ENCODE assay signal across 17 cellular contexts in genomic region chr10:31587691-31588090, GRCh38.
DNase-seq lines count a peak whose midpoint lies in the region; ATAC-seq, FAIRE-seq and TF ChIP-seq lines count a peak whose summit lies in the region.
"Had no signal": no experiment of that assay in that cellular context is flagged by ENCODE, and none has a peak within 500 bp of the region (broad histone marks: within the 10 kb centered on the region; RNA-seq: fewer than 3 reads in every experiment).

No MANE protein-coding gene starts in this region.

- DNase-seq in left cardiac atrium (peak; percentile 31), right atrium auricular region (ENCODE audit: low spot score) (no peak), IMR-90 (no peak), coronary artery (ENCODE audit: low spot score) (peak; percentile 64), lower lobe of right lung (no peak), GM12891 (ENCODE audit: insufficient read length, low spot score) (no peak)
- DNase-seq: ACHN; BE2C; CD4-positive, alpha-beta memory T cell; DMS153; DMS79; GDM1; GM23248 had no signal

- TF ChIP-seq CTCF in right atrium auricular region (IDR thresholded peaks at IDR 0.05) (no peak), IMR-90 (conservative IDR thresholded peaks at IDR 0.05; ENCODE audit: low read depth, low read length) (no peak), coronary artery (IDR thresholded peaks at IDR 0.05) (no peak), lower lobe of right lung (IDR thresholded peaks at IDR 0.05) (no peak)

- no peaks in the 10 kb centered on the region for H3K27me3 ChIP-seq in right atrium auricular region
- no peaks in the 10 kb centered on the region for H3K27me3 ChIP-seq in IMR-90 (ENCODE audit: control insufficient read depth, insufficient read depth, low read length)
- no peaks in the 10 kb centered on the region for H3K27me3 ChIP-seq in lower lobe of right lung (ENCODE audit: low read depth)
- H3K27me3 ChIP-seq: BE2C had no signal

- H3K4me2 ChIP-seq in IMR-90 (ENCODE audit: low read depth, low read length): no peak overlapping the region

- peak overlapping the region; percentile 51 for H2AFZ ChIP-seq in IMR-90 (replicated peaks; ENCODE audit: low read length, poor library complexity)
- H2AFZ ChIP-seq: GM23248 had no signal

- H3K9me1 ChIP-seq in IMR-90 (ENCODE audit: insufficient read depth, low read length): no peaks in the 10 kb centered on the region

- H3K18ac ChIP-seq in IMR-90 (ENCODE audit: low read depth, low read length): no peak overlapping the region

- H2BK5ac ChIP-seq in IMR-90 (ENCODE audit: low read depth, low read length, poor library complexity, severe bottlenecking): no peak overlapping the region

- TF ChIP-seq POLR2A in IMR-90 (IDR thresholded peaks at IDR 0.05; ENCODE audit: low read depth, low read length) (no peak), GM12891 (IDR thresholded peaks at IDR 0.05; ENCODE audit: low read depth, low read length) (no peak)

- no peak overlapping the region for H4K5ac ChIP-seq in IMR-90 (ENCODE audit: low read depth, low read length)

- POLR2A ChIA-PET in IMR-90 (lab: Charles Lee; ENCODE audit: unreplicated experiment): no interaction called here

- peaks cover 0 to 23% of the 10 kb centered on the region in 2 donors for H3K4me1 ChIP-seq in right atrium auricular region
- peaks cover 5% of the 10 kb centered on the region for H3K4me1 ChIP-seq in IMR-90 (ENCODE audit: control insufficient read depth, insufficient read depth, low read length)
- peaks cover 23% of the 10 kb centered on the region for H3K4me1 ChIP-seq in lower lobe of right lung
- H3K4me1 ChIP-seq: HAP-1 had no signal

- H3K4ac ChIP-seq in IMR-90 (ENCODE audit: low read depth, low read length): no peak overlapping the region

- no peak overlapping the region for H2AK5ac ChIP-seq in IMR-90 (ENCODE audit: low read depth, low read length)

- no peak overlapping the region for H2AK9ac ChIP-seq in IMR-90 (replicated peaks; ENCODE audit: low read depth, low read length, poor library complexity)

- H4K20me1 ChIP-seq in IMR-90 (ENCODE audit: insufficient read depth, low read length): no peaks in the 10 kb centered on the region

- no CpG with 5 or more reads among the region's 9 CpGs for WGBS in IMR-90 (ENCODE audit: extremely low coverage in 2 of 2, insufficient read length in 1 of 2), 2 experiments

- H3K9me3 ChIP-seq in right atrium auricular region (peaks cover 0 to 20% of the 10 kb centered on the region in 2 donors), IMR-90 (ENCODE audit: control insufficient read depth, insufficient read depth, low read length) (peaks cover 4% of the 10 kb centered on the region), lower lobe of right lung (peaks cover 7% of the 10 kb centered on the region)
- H3K9me3 ChIP-seq: BE2C, HAP-1 had no signal

- H4K91ac ChIP-seq in IMR-90 (ENCODE audit: insufficient read depth, low read depth, low read length): no peak overlapping the region

- H3K36me3 ChIP-seq in right atrium auricular region: no peaks in the 10 kb centered on the region
- H3K36me3 ChIP-seq in IMR-90 (ENCODE audit: control insufficient read depth, insufficient read depth, low read length): no peaks in the 10 kb centered on the region
- H3K36me3 ChIP-seq in lower lobe of right lung: no peaks in the 10 kb centered on the region
- H3K36me3 ChIP-seq: BE2C, HAP-1 had no signal

- no peak overlapping the region for H3K56ac ChIP-seq in IMR-90 (ENCODE audit: extremely low read depth, insufficient read depth, low read length)

- H2BK15ac ChIP-seq in IMR-90 (ENCODE audit: low read depth, low read length): no peak overlapping the region

- no peak for TF ChIP-seq RAD21 in IMR-90 (IDR thresholded peaks at IDR 0.05; ENCODE audit: low read length)

- H3K23ac ChIP-seq in IMR-90 (ENCODE audit: low read depth, low read length): no peak overlapping the region

- in situ Hi-C loops in IMR-90 (cut with MboI; ENCODE audit: low sequenced_read_pairs): no loop called here

- no peaks in the 10 kb centered on the region for H3K79me1 ChIP-seq in IMR-90 (ENCODE audit: low read depth in 1 of 2, low read length in 2 of 2)

- H2BK120ac ChIP-seq in IMR-90 (ENCODE audit: low read depth, low read length): no peak overlapping the region

- H4K8ac ChIP-seq in IMR-90 (ENCODE audit: low read depth in 2 of 2, low read length in 2 of 2): no peak overlapping the region

- ATAC-seq in left cardiac atrium: no peak
- no peak for ATAC-seq in IMR-90 (ENCODE audit: low read depth)
- no peak for ATAC-seq in lower lobe of right lung
- no peak for ATAC-seq in HG03565 (IDR thresholded peaks at IDR 0.05; ENCODE audit: unreplicated experiment)

- BruUV-seq in IMR-90 (replicated peaks; lab: Mats Ljungman, UMichigan): no TSS peak

- no peak for FAIRE-seq in GM12891 (lab: Jason Lieb, UNC)
- FAIRE-seq: A204.1, GM19239 had no signal

- H2BK20ac ChIP-seq in IMR-90 (ENCODE audit: low read depth, low read length): no peak overlapping the region

- intact Hi-C loops in left cardiac atrium (cut with DNase I) (no loop called here), IMR-90 (cut with micrococcal nuclease) (no loop called here), lower lobe of right lung (cut with DNase I) (no loop called here)

- H3K4me3 ChIP-seq in right atrium auricular region: no peak overlapping the region
- no peak overlapping the region for H3K4me3 ChIP-seq in IMR-90 (ENCODE audit: insufficient read depth, low read depth, low read length)
- no peak overlapping the region for H3K4me3 ChIP-seq in coronary artery
- no peak overlapping the region for H3K4me3 ChIP-seq in lower lobe of right lung
- H3K4me3 ChIP-seq: GM23248, HAP-1 had no signal

- H3K14ac ChIP-seq in IMR-90 (replicated peaks; ENCODE audit: low read depth, low read length): no peak overlapping the region

- H3K27ac ChIP-seq in right atrium auricular region: no peak overlapping the region
- no peak overlapping the region for H3K27ac ChIP-seq in IMR-90 (ENCODE audit: insufficient read depth, low read length)
- no peak overlapping the region for H3K27ac ChIP-seq in coronary artery
- peak overlapping the region; percentile 9 for H3K27ac ChIP-seq in lower lobe of right lung
- H3K27ac ChIP-seq: GM23248 had no signal

- H3K9ac ChIP-seq in IMR-90 (ENCODE audit: low read depth, low read length): no peak overlapping the region
- H3K9ac ChIP-seq: GM23248 had no signal

- CTCF ChIA-PET in IMR-90 (lab: Yijun Ruan, JAX): no interaction called here

- dilution Hi-C loops in IMR-90 (cut with HindIII; ENCODE audit: low sequenced_read_pairs, unreplicated experiment): no loop called here

TF ChIP-seq in IMR-90, 13 proteins besides CTCF, POLR2A, EP300 and RAD21 (continues in another document):
- TF ChIP-seq RFX5 (IDR thresholded peaks at IDR 0.05; ENCODE audit: low read depth, low read length) (no peak), ELK1 (IDR thresholded peaks at IDR 0.05; ENCODE audit: borderline replicate concordance, low read depth, low read length) (no peak), RCOR1 (IDR thresholded peaks at IDR 0.05; ENCODE audit: insufficient replicate concordance, low read length) (no peak), BHLHE40 (IDR thresholded peaks at IDR 0.05; ENCODE audit: low read depth, low read length) (no peak), MXI1 (IDR thresholded peaks at IDR 0.05; ENCODE audit: borderline replicate concordance, low read depth, low read length) (no peak), CEBPB (IDR thresholded peaks at IDR 0.05; ENCODE audit: low read depth, low read length) (no peak), FOS (IDR thresholded peaks at IDR 0.05; ENCODE audit: low read depth, low read length) (no peak), MAZ (IDR thresholded peaks at IDR 0.05; ENCODE audit: borderline replicate concordance, low read depth, low read length) (no peak), SMC3 (IDR thresholded peaks at IDR 0.05; ENCODE audit: low read depth, low read length) (no peak), NFE2L2 (IDR thresholded peaks at IDR 0.05; ENCODE audit: low read depth, low read length) (no peak), MAFK (IDR thresholded peaks at IDR 0.05; ENCODE audit: low read depth, low read length) (no peak), CHD1 (IDR thresholded peaks at IDR 0.05; ENCODE audit: low read depth, low read length) (no peak)

TF ChIP-seq in GM12891, 5 proteins besides CTCF, POLR2A, EP300 and RAD21:
- TF ChIP-seq POU2F2 (IDR thresholded peaks at IDR 0.05; ENCODE audit: low read depth, low read length) (no peak), POLR2AphosphoS5 (IDR thresholded peaks at IDR 0.05; ENCODE audit: low read depth, low read length) (no peak), PAX5 (IDR thresholded peaks at IDR 0.05; ENCODE audit: insufficient read depth, low read length, severe bottlenecking) (no peak), SPI1 (IDR thresholded peaks at IDR 0.05; ENCODE audit: low read depth, low read length) (no peak), TAF1 (IDR thresholded peaks at IDR 0.05; ENCODE audit: low read depth, low read length) (no peak)

Comparison
In these comparisons a context has a peak if more than half of its experiments do, and no peak if none do; other contexts are left out.
1. DNase-seq: peak in left cardiac atrium (single experiment) and coronary artery (single experiment); none in right atrium auricular region (single experiment), IMR-90 (single experiment), lower lobe of right lung (single experiment) and GM12891 (single experiment).